In the genomic region with DNA sequence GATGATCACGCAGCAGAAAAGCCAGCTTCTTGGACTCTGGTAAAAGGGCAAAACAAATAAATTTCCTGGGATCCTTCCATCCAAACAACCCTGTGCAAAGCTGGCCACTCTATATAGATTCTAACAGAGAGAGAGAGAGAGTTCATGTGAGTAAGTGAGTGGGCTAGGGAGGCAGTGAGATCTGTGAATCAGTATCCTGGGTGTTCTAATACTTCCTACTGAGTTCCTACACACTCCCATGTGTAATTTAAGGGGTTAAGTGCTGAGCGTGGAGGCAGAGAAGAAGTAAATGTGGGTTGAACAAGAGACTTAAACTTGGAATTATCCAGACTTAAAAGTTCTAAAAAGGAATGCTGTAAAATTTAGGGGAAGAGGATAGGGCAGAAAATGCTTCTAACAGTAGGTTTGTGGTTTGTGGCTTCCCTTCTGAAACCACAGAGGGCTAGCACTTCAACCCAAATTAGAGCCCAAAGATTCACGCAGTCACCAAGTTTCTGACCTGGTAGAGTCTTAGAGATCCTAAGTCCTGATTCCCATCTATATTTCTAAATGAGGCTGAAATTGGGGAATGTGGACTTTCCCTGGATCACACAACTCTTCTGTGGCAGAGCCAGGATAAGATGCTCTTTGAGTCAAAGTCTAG, we compare ENCODE assay signal across 12 cellular contexts.
A peak's percentile ranks its signal among the peaks of the same experiment; 100 is the strongest.
DNase-seq lines count a peak whose midpoint lies in the region; ATAC-seq and TF ChIP-seq lines count a peak whose summit lies in the region.
"Had no signal": no experiment of that assay in that cellular context is flagged by ENCODE, and none has a peak within 500 bp of the region (broad histone marks: within the 10 kb centered on the region; RNA-seq: fewer than 3 reads in every experiment).

No MANE protein-coding gene starts in this region.

- 49 to 60% (median 49%) methylated on average over 3 of the region's 3 CpGs for WGBS in ovary, 3 donors

- H3K27ac ChIP-seq in ovary = no peak overlapping the region
- H3K27ac ChIP-seq: upper lobe of left lung had no signal

- peaks cover 3% of the 10 kb centered on the region for H3K4me1 ChIP-seq in ovary (ENCODE audit: insufficient read depth)
- H3K4me1 ChIP-seq: upper lobe of left lung had no signal

- H3K4me3 ChIP-seq in AG09309 (ENCODE audit: control insufficient read depth, low read depth, low read length) (no peak overlapping the region), ovary (no peak overlapping the region)
- H3K4me3 ChIP-seq: upper lobe of left lung had no signal

- TF ChIP-seq POLR2A in ovary (IDR thresholded peaks at IDR 0.05) = no peak

- no peaks in the 10 kb centered on the region for H3K36me3 ChIP-seq in ovary
- H3K36me3 ChIP-seq: upper lobe of left lung had no signal

- TF ChIP-seq EP300 in ovary (IDR thresholded peaks at IDR 0.05) = no peak

- intact Hi-C loops in ovary (cut with DNase I) = no loop called here

- peak; percentile 55 for ATAC-seq in GM19397 (IDR thresholded peaks at IDR 0.05; ENCODE audit: unreplicated experiment)
- ATAC-seq in HG03064 (IDR thresholded peaks at IDR 0.05; ENCODE audit: low read depth, unreplicated experiment) = peak; percentile 70
- ATAC-seq: natural killer cell had no signal

- no peak for TF ChIP-seq CTCF in AG09309 (IDR thresholded peaks at IDR 0.05; ENCODE audit: control insufficient read depth, insufficient read depth, low read depth, low read length, missing control alignments)
- TF ChIP-seq CTCF in ovary (IDR thresholded peaks at IDR 0.05) = no peak

- no peaks in the 10 kb centered on the region for H3K9me3 ChIP-seq in ovary
- H3K9me3 ChIP-seq: upper lobe of left lung had no signal

- H3K27me3 ChIP-seq in ovary = no peaks in the 10 kb centered on the region
- H3K27me3 ChIP-seq: upper lobe of left lung had no signal

- peak; percentile 57 for DNase-seq in AG09309 (ENCODE audit: low read depth)
- peak; percentile 79 for DNase-seq in RPMI8226
- DNase-seq in ovary = no peak
- DNase-seq in amygdala (lab: John Stamatoyannopoulos, UW) = no peak
- DNase-seq in NK-92 treated with Interleukin-12 subunit alpha and Interleukin-12 subunit beta, amount 100 ng/mL, for 24 hours (lab: John Stamatoyannopoulos, UW) = no peak
- no peak for DNase-seq in DMS79 (lab: John Stamatoyannopoulos, UW)
- DNase-seq: central memory CD4-positive, alpha-beta T cell; natural killer cell; NCI-H1694; upper lobe of left lung had no signal

Comparison
In these comparisons a context has a peak if more than half of its experiments do, and no peak if none do; other contexts are left out.
1. DNase-seq: peak in AG09309 (single experiment) and RPMI8226 (single experiment); none in ovary (0 of 5), amygdala (0 of 56), NK-92 treated with Interleukin-12 subunit alpha and Interleukin-12 subunit beta, amount 100 ng/mL, for 24 hours (single experiment) and DMS79 (single experiment).